22 cellular contexts compared by ENCODE assay signal in genomic region chr6:37511910-37512399, GRCh38.
DNase-seq lines count a peak whose midpoint lies in the region; ATAC-seq lines count a peak whose summit lies in the region.
"Had no signal": no experiment of that assay in that cellular context is flagged by ENCODE, and none has a peak within 500 bp of the region (broad histone marks: within the 10 kb centered on the region; RNA-seq: fewer than 3 reads in every experiment).

No MANE protein-coding gene starts in this region.

- peak overlapping the region; percentile 34; the same call in 1 of the 2 replicates for H3K9ac ChIP-seq in ES-I3 (ENCODE audit: low read depth, low read length)
- peak overlapping the region; percentile 57 for H3K9ac ChIP-seq in NT2/D1 (ENCODE audit: insufficient read length, low read depth)
- H3K9ac ChIP-seq in iPS-18a (ENCODE audit: low read length): no peak overlapping the region
- H3K9ac ChIP-seq: KMS-11, SK-N-SH had no signal

- H3K27ac ChIP-seq in iPS-18a (ENCODE audit: low read length): no peak overlapping the region
- H3K27ac ChIP-seq: dorsolateral prefrontal cortex, KMS-11, lower lobe of right lung had no signal

- peaks cover 41% of the 10 kb centered on the region for H3K27me3 ChIP-seq in NT2/D1 (ENCODE audit: insufficient read depth, insufficient read length)
- H3K27me3 ChIP-seq in iPS-18a (ENCODE audit: control insufficient read depth, insufficient read depth, low read length): peaks cover 45% of the 10 kb centered on the region
- H3K27me3 ChIP-seq: dorsolateral prefrontal cortex had no signal

- DNase-seq in NT2/D1 (ENCODE audit: low read depth, low spot score) (no peak), retina (peak; percentile 56), NCI-H2107 (lab: John Stamatoyannopoulos, UW) (no peak), NCI-H1694 treated with DMSO at 0.1 percent for 48 hours (lab: John Stamatoyannopoulos, UW) (no peak)
- DNase-seq: activated CD8-positive, alpha-beta memory T cell treated with anti-CD3 and anti-CD28 coated beads for 24 hours; activated gamma-delta T cell treated with Interleukin-2 at 50 U/mL for 16 hours; activated T-cell treated with anti-CD3 and anti-CD28 coated beads, Interleukin-2, amount 50 U/mL, for 1 hour; DMS 273 treated with DMSO at 0.1 percent for 48 hours; dorsolateral prefrontal cortex; GOT3; lower lobe of right lung; NCI-H1417 treated with DMSO at 0.1 percent for 48 hours; NCI-H446; SK-N-SH; stimulated activated CD4-positive, alpha-beta T cell treated with anti-CD3 and anti-CD28 coated beads, Interleukin-4, amount 100 ng/mL, for 4 hours; stimulated activated naive B cell treated with anti-CD40 and anti-IgM and Interleukin-4, amounts not matched to agents 10 μg/mL and 1 μg/mL and 100 μg/mL, for 72 hours; T-helper 2 cell had no signal

- H3K36me3 ChIP-seq in ES-I3 (ENCODE audit: insufficient read depth, low read length) (no peaks in the 10 kb centered on the region), NT2/D1 (ENCODE audit: insufficient read depth, insufficient read length, low read length) (no peaks in the 10 kb centered on the region), iPS-18a (ENCODE audit: control insufficient read depth, low read depth, low read length) (no peaks in the 10 kb centered on the region)
- H3K36me3 ChIP-seq: lower lobe of right lung had no signal

- ATAC-seq in GM19455 (IDR thresholded peaks at IDR 0.05; ENCODE audit: unreplicated experiment): no peak
- ATAC-seq: lower lobe of right lung; sciatic nerve; stimulated activated naive B cell treated with anti-CD40 and anti-IgM and Interleukin-4, amounts not matched to agents 10 μg/mL and 1 μg/mL and 100 μg/mL, for 72 hours had no signal

- H3K9me3 ChIP-seq in ES-I3 (ENCODE audit: control insufficient read depth, insufficient read depth, low read length) (no peaks in the 10 kb centered on the region), NT2/D1 (ENCODE audit: insufficient read depth, low read length) (no peaks in the 10 kb centered on the region), iPS-18a (ENCODE audit: control insufficient read depth, low read depth, low read length) (no peaks in the 10 kb centered on the region)
- H3K9me3 ChIP-seq: lower lobe of right lung, SK-N-SH had no signal

- H3K4me1 ChIP-seq in ES-I3 (ENCODE audit: insufficient read depth, low read length): peaks cover 29% of the 10 kb centered on the region
- H3K4me1 ChIP-seq in NT2/D1 (ENCODE audit: insufficient read depth, insufficient read length): peaks cover 28% of the 10 kb centered on the region
- H3K4me1 ChIP-seq in iPS-18a (ENCODE audit: control insufficient read depth, low read depth, low read length): peaks cover 41% of the 10 kb centered on the region

- H3K4me3 ChIP-seq in NT2/D1 (ENCODE audit: insufficient read length, low read depth): peak overlapping the region; percentile 20
- peak overlapping the region; percentile 38 for H3K4me3 ChIP-seq in iPS-18a (ENCODE audit: low read length)
- H3K4me3 ChIP-seq: dorsolateral prefrontal cortex, lower lobe of right lung had no signal
